In the genomic region with DNA sequence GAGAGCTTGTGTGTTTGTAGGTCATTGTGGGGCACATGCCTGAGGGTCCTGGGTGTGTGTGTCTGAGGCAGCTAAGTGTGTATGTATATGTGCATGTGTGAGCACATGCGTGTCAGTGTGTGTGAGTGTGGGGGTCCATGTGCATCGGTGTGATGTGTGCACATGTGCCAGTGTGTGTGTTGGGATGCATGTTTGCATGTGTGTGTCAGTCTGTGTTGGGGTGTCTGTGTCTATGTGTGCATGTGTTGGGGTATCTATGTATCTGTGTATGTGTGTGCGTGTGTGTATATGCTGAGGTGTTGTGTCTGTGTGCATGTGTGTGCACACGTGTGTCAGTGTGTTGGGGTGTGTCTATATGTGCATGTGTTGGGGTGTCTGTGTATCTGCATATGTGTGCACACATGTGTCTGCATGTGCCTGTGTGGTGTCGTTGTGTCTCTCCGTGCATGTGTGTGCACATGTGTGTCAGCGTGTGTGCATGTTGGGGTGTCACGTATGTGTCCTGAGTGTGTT, we compare ENCODE assay signal across 16 cellular contexts.
"Had no signal": no experiment of that assay in that cellular context is flagged by ENCODE, and none has a peak within 500 bp of the region (broad histone marks: within the 10 kb centered on the region; RNA-seq: fewer than 3 reads in every experiment).

No MANE protein-coding gene starts in this region.

- ATAC-seq: activated T-cell treated with anti-CD3 and anti-CD28 coated beads, Interleukin-2, amount 50 U/mL, for 72 hours; gastrocnemius medialis had no signal

- H2AFZ ChIP-seq: hepatocyte had no signal

- H3K27me3 ChIP-seq: gastrocnemius medialis, hepatocyte, spleen, upper lobe of right lung had no signal

- H3K36me3 Mint-ChIP-seq: activated CD4-positive, alpha-beta memory T cell treated with anti-CD3 and anti-CD28 coated beads for 36 hours had no signal

- H3K9me3 Mint-ChIP-seq: activated T-cell treated with anti-CD3 and anti-CD28 coated beads, Interleukin-2, amount 50 U/mL, for 72 hours had no signal

- H3K27ac Mint-ChIP-seq: activated CD4-positive, alpha-beta memory T cell treated with anti-CD3 and anti-CD28 coated beads for 36 hours; activated T-cell treated with anti-CD3 and anti-CD28 coated beads, Interleukin-2, amount 50 U/mL, for 72 hours had no signal

- H3K4me3 ChIP-seq: gastrocnemius medialis, hepatocyte, prostate gland, spleen, upper lobe of right lung had no signal

- H3K79me2 ChIP-seq: hepatocyte had no signal

- H3K4me3 Mint-ChIP-seq: activated CD4-positive, alpha-beta memory T cell treated with anti-CD3 and anti-CD28 coated beads for 36 hours; activated T-cell treated with anti-CD3 and anti-CD28 coated beads, Interleukin-2, amount 50 U/mL, for 72 hours had no signal

- H3K27ac ChIP-seq: epithelial cell of prostate, gastrocnemius medialis, hepatocyte, prostate gland, upper lobe of right lung had no signal

- H3K9me3 ChIP-seq: gastrocnemius medialis, prostate gland, spleen, upper lobe of right lung had no signal

- H3K27me3 Mint-ChIP-seq: activated CD4-positive, alpha-beta memory T cell treated with anti-CD3 and anti-CD28 coated beads for 36 hours had no signal

- H3K4me1 ChIP-seq: gastrocnemius medialis, prostate gland had no signal

- H3K36me3 ChIP-seq: gastrocnemius medialis, prostate gland, upper lobe of right lung had no signal

- H3K4me2 ChIP-seq: hepatocyte had no signal

- DNase-seq: activated CD4-positive, alpha-beta memory T cell treated with anti-CD3 and anti-CD28 coated beads for 36 hours; activated CD4-positive, alpha-beta T cell treated with anti-CD3 and anti-CD28 coated beads for 1 hour; activated CD8-positive, alpha-beta memory T cell treated with anti-CD3 and anti-CD28 coated beads, Interleukin-2, amount 50 U/mL, for 4 hours; activated naive CD4-positive, alpha-beta T cell; activated T-cell treated with anti-CD3 and anti-CD28 coated beads, Interleukin-2, amount 50 U/mL, for 72 hours; central memory CD4-positive, alpha-beta T cell; effector memory CD4-positive, alpha-beta T cell; gastrocnemius medialis; kidney glomerular epithelial cell; stimulated activated CD4-positive, alpha-beta T cell treated with anti-CD3 and anti-CD28 coated beads, Interleukin-2, amount 100 ng/mL, for 24 hours; stimulated activated naive CD4-positive, alpha-beta T cell treated with Interleukin-2 at 50 U/mL for 16 hours; upper lobe of right lung had no signal
